Comparison of ENCODE assay signal across 1 cellular context in the genomic region with DNA sequence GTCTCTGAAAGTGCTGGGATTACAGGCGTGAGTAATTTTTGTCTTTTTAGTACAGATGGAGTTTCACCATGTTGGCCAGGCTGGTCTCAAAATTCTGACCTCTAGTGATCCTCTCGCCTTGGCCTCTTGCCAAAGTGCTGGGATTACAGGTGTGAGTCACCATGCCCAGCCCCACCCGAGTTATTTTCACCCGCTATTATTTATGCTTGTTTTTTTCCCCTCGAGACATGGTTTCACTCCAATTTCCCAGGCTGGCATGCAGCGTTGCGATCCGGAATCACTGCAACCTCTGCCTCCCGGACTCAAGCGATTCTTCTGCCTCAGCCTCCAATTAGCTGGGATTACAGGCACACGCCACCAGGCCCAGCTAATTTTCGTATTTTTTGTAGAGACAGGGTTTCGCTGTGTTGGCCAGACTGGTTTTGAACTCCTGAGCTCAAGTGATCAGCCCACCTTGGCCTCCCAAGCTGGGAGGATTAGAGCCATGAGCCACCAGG.
TF ChIP-seq lines count a peak whose summit lies in the region.

No MANE protein-coding gene starts in this region.

TF ChIP-seq in K562, 482 proteins besides CTCF, POLR2A, EP300 and RAD21:
- TF ChIP-seq NFIC (IDR thresholded peaks at IDR 0.05) (peak; percentile 96), KDM1A (IDR thresholded peaks at IDR 0.05) (peak; percentile 30 to 38; a peak in 2 of 4 replicates), NCOA1 (IDR thresholded peaks at IDR 0.05; ENCODE audit: low read depth) (no peak), ELF1 (tag; IDR thresholded peaks at IDR 0.05) (no peak), ZNF586 (CRISPR knock-in tag; conservative IDR thresholded peaks at IDR 0.05) (no peak), KDM5B (IDR thresholded peaks at IDR 0.05; ENCODE audit: insufficient replicate concordance, low read depth, low read length) (no peak)
- TF ChIP-seq, protein P1, sequence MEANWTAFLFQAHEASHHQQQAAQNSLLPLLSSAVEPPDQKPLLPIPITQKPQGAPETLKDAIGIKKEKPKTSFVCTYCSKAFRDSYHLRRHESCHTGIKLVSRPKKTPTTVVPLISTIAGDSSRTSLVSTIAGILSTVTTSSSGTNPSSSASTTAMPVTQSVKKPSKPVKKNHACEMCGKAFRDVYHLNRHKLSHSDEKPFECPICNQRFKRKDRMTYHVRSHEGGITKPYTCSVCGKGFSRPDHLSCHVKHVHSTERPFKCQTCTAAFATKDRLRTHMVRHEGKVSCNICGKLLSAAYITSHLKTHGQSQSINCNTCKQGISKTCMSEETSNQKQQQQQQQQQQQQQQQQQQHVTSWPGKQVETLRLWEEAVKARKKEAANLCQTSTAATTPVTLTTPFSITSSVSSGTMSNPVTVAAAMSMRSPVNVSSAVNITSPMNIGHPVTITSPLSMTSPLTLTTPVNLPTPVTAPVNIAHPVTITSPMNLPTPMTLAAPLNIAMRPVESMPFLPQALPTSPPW (CRISPR knock-in tag; IDR thresholded peaks at IDR 0.05), result no peak
